In the genomic region with DNA sequence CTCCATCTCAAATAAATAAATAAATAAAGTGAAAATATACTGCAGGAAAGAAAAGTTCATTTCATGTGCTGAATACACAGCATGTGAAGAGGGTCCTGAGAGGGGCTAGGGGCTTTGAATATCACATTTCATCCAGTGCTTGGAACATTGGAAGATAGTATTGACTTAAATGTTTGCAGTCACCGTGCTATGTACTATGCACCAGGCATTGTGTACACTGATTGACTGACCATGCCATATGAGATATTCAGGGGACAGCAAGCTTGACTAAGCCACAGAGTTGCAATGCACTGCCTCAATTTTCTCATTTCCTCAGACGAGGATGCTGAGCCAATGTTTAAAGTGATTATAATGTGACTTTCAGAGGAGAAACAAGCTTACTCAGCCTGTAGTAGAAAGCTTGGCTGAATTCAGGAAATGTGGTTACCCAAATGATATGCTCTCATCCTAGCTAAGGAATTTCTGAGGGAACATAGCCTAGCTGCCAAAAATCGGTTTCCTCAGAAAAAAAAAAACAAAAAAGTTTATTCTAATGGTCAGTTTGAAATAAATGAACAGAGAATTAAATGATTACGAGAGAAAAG, we compare ENCODE assay signal across 23 cellular contexts.
DNase-seq lines count a peak whose midpoint lies in the region; ATAC-seq, FAIRE-seq and TF ChIP-seq lines count a peak whose summit lies in the region.
"Had no signal": no experiment of that assay in that cellular context is flagged by ENCODE, and none has a peak within 500 bp of the region (broad histone marks: within the 10 kb centered on the region; RNA-seq: fewer than 3 reads in every experiment).

No MANE protein-coding gene starts in this region.

- H3K27ac ChIP-seq in adrenal gland, result peak overlapping the region; percentile 25 to 76 (median 65)
- H3K27ac ChIP-seq in foreskin keratinocyte, result peak overlapping the region; percentile 65
- no peak overlapping the region for H3K27ac ChIP-seq in colonic mucosa
- H3K27ac ChIP-seq: heart left ventricle, neural progenitor cell, Peyer's patch, prostate gland had no signal

- DNase-seq in HTR-8/SVneo (ENCODE audit: insufficient read length, low spot score) (no peak), adrenal gland (no peak), foreskin keratinocyte (peak in 1 of 2 donors; percentile 17), urothelium cell line (ENCODE audit: low spot score) (peak; percentile 6), DMS53 (lab: John Stamatoyannopoulos, UW) (no peak), colonic mucosa (no peak)
- DNase-seq: activated CD8-positive, alpha-beta T cell treated with anti-CD3 and anti-CD28 coated beads, Interleukin-2, amount 10 ng/mL, durations not matched to agents 7 days and 5 days; activated naive CD4-positive, alpha-beta T cell; activated T-cell treated with anti-CD3 and anti-CD28 coated beads, Interleukin-2, amount 50 U/mL, for 1 hour; amniotic stem cell; effector CD4-positive, alpha-beta T cell; heart left ventricle; HFFc6; MM.1S; NCI-H774; Peyer's patch; stimulated activated CD4-positive, alpha-beta T cell treated with anti-CD3 and anti-CD28 coated beads, Interleukin-4, amount 100 ng/mL, for 24 hours; stimulated activated naive CD8-positive, alpha-beta T cell treated with anti-CD3 and anti-CD28 coated beads, Interleukin-15, amount 100 ng/mL, for 72 hours had no signal

- no peak for TF ChIP-seq POLR2A in adrenal gland (IDR thresholded peaks at IDR 0.05)

- H3K4me1 ChIP-seq in adrenal gland (replicated peaks in 1 of 2) (peaks cover 6 to 10% of the 10 kb centered on the region in 2 donors), foreskin keratinocyte (peaks cover 10% of the 10 kb centered on the region), colonic mucosa (no peaks in the 10 kb centered on the region)
- H3K4me1 ChIP-seq: Peyer's patch, prostate gland had no signal

- no peak for ATAC-seq in foreskin keratinocyte
- no peak for ATAC-seq in GM21723 (IDR thresholded peaks at IDR 0.05; ENCODE audit: unreplicated experiment)
- ATAC-seq: activated CD4-positive, CD25-positive, alpha-beta regulatory T cell treated with anti-CD3 and anti-CD28 coated beads, Interleukin-2, amount 50 U/mL, for 24 hours; activated CD8-positive, alpha-beta T cell treated with anti-CD3 and anti-CD28 coated beads, Interleukin-2, amount 10 ng/mL, durations not matched to agents 7 days and 5 days; stimulated activated naive CD8-positive, alpha-beta T cell treated with anti-CD3 and anti-CD28 coated beads, Interleukin-15, amount 100 ng/mL, for 72 hours had no signal

- H3K9ac ChIP-seq in colonic mucosa (ENCODE audit: low read depth in 2 of 2, low read length in 2 of 2), result no peak overlapping the region
- H3K9ac ChIP-seq: neural progenitor cell had no signal

- FAIRE-seq in HTR-8/SVneo (lab: Jason Lieb, UNC) (peak; percentile 16), urothelium cell line (lab: Jason Lieb, UNC) (no peak)

- H3K27me3 ChIP-seq in adrenal gland (no peaks in the 10 kb centered on the region), foreskin keratinocyte (no peaks in the 10 kb centered on the region), colonic mucosa (no peaks in the 10 kb centered on the region)
- H3K27me3 ChIP-seq: heart left ventricle, neural progenitor cell, Peyer's patch had no signal

- intact Hi-C loops in adrenal gland (cut with DNase I) (no loop called here), colonic mucosa (cut with DNase I) (no loop called here)

- peak overlapping the region in 1 of 4 donors; percentile 44 for H3K4me3 ChIP-seq in adrenal gland
- no peak overlapping the region for H3K4me3 ChIP-seq in colonic mucosa
- H3K4me3 ChIP-seq: heart left ventricle, neural progenitor cell, Peyer's patch, prostate gland, smooth muscle cell had no signal

- H3K36me3 ChIP-seq in adrenal gland (replicated peaks in 1 of 2) (no peaks in the 10 kb centered on the region), colonic mucosa (no peaks in the 10 kb centered on the region)
- H3K36me3 ChIP-seq: neural progenitor cell, Peyer's patch, prostate gland had no signal

- no peaks in the 10 kb centered on the region for H3K9me3 ChIP-seq in adrenal gland (replicated peaks in 1 of 3)
- H3K9me3 ChIP-seq in colonic mucosa, result no peaks in the 10 kb centered on the region
- H3K9me3 ChIP-seq: heart left ventricle, Peyer's patch, prostate gland had no signal

- TF ChIP-seq CTCF in adrenal gland (IDR thresholded peaks at IDR 0.05), result no peak
- TF ChIP-seq CTCF in foreskin keratinocyte (conservative IDR thresholded peaks at IDR 0.05), result no peak
- no peak for TF ChIP-seq CTCF in colonic mucosa (IDR thresholded peaks at IDR 0.05)

- 61 to 70% (median 65%) methylated on average over 4 of the region's 4 CpGs for WGBS in adrenal gland, 4 donors
